In the genomic region with DNA sequence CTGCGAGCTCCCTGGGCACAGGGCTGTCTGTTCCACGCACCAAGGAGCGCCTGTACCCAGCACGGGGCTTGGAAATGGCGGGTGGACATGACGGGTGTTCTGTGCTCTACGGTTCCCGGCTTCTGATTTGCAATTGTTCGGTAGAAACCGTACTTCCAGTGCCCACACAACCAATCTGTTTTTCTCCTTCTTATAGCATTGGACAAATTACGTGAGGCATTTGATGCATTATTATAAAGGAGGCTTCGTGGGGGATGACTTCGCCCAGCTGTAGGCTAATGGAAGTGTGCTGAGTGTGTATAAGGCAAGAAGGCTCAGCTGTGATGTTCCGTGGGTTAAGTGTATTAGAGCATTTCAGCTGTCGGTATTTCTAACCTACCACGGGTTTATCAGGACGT, we compare ENCODE assay signal across 19 cellular contexts. TPM values are rescaled to one million over a fixed set of nuclear protein-coding genes. Genes with fewer than 3 reads are reported as not detected.
DNase-seq lines count a peak whose midpoint lies in the region; ATAC-seq, FAIRE-seq and TF ChIP-seq lines count a peak whose summit lies in the region.
"Had no signal": no experiment of that assay in that cellular context is flagged by ENCODE, and none has a peak within 500 bp of the region (broad histone marks: within the 10 kb centered on the region; RNA-seq: fewer than 3 reads in every experiment).

No MANE protein-coding gene starts in this region.

- peaks cover 6 to 9% of the 10 kb centered on the region in 2 donors for H3K36me3 Mint-ChIP-seq in stimulated activated naive B cell treated with anti-CD40 and anti-IgM and Interleukin-4, amounts not matched to agents 10 μg/mL and 1 μg/mL and 100 μg/mL, for 72 hours
- H3K36me3 Mint-ChIP-seq: natural killer cell had no signal

- FAIRE-seq in HTR-8/SVneo (lab: Jason Lieb, UNC) (peak; percentile 70), urothelium cell line (lab: Jason Lieb, UNC) (no peak)
- FAIRE-seq: astrocyte, GM12878 had no signal

- ATAC-seq in body of pancreas = no peak
- no peak for ATAC-seq in left lung
- no peak for ATAC-seq in stimulated activated naive B cell treated with anti-CD40 and anti-IgM and Interleukin-4, amounts not matched to agents 10 μg/mL and 1 μg/mL and 100 μg/mL, for 72 hours (replicated peaks)
- ATAC-seq in GM18867 (IDR thresholded peaks at IDR 0.05; ENCODE audit: unreplicated experiment) = no peak
- ATAC-seq: GM12878, natural killer cell had no signal

- intact Hi-C loops in body of pancreas (cut with DNase I) = no loop called here
- intact Hi-C loops in left lung (cut with DNase I) = loop anchor here in 1 of 2 donors (10.0 kb wide), 1 partner anchor 72 kb away; a partner anchor contains a TSS

- TF ChIP-seq POLR2A in body of pancreas (IDR thresholded peaks at IDR 0.05) = no peak

- H3K36me3 ChIP-seq in body of pancreas (replicated peaks in 1 of 2; ENCODE audit: insufficient read depth in 1 of 2, low read depth in 2 of 2) = no peaks in the 10 kb centered on the region
- H3K36me3 ChIP-seq in left lung = no peaks in the 10 kb centered on the region

- no peaks in the 10 kb centered on the region for H3K27me3 ChIP-seq in body of pancreas
- no peaks in the 10 kb centered on the region for H3K27me3 ChIP-seq in left lung

- H3K4me3 ChIP-seq in body of pancreas (no peak overlapping the region), left lung (no peak overlapping the region)
- H3K4me3 ChIP-seq: GM12878 had no signal

- TF ChIP-seq CTCF in body of pancreas (IDR thresholded peaks at IDR 0.05) = no peak
- no peak for TF ChIP-seq CTCF in left lung (IDR thresholded peaks at IDR 0.05)

- H3K27ac Mint-ChIP-seq in stimulated activated naive B cell treated with anti-CD40 and anti-IgM and Interleukin-4, amounts not matched to agents 10 μg/mL and 1 μg/mL and 100 μg/mL, for 72 hours = peak overlapping the region; percentile 1
- H3K27ac Mint-ChIP-seq: natural killer cell had no signal

- DNase-seq in HTR-8/SVneo (ENCODE audit: insufficient read length, low spot score) (no peak), body of pancreas (no peak), left lung (no peak), urothelium cell line (ENCODE audit: low spot score) (no peak), COLO668 (lab: John Stamatoyannopoulos, UW; ENCODE audit: unreplicated experiment) (no peak), GOT3 (lab: John Stamatoyannopoulos, UW) (no peak)
- DNase-seq in stimulated activated naive B cell treated with anti-CD40 and anti-IgM and Interleukin-4, amounts not matched to agents 10 μg/mL and 1 μg/mL and 100 μg/mL, for 72 hours = no peak
- DNase-seq: activated CD4-positive, alpha-beta T cell treated with anti-CD3 and anti-CD28 coated beads, Interleukin-2, amount 50 U/mL, for 48 hours; effector CD8-positive, alpha-beta T cell; foreskin melanocyte; natural killer cell; NCI-H187 treated with DMSO at 0.1 percent for 48 hours; NCI-H526 treated with DMSO at 0.1 percent for 48 hours; T1000 had no signal

- peak overlapping the region in 3 of 4 donors; percentile 57 to 82 (median 75) for H3K27ac ChIP-seq in body of pancreas
- H3K27ac ChIP-seq in left lung = peak overlapping the region; percentile 28 to 59

- H3K9me3 Mint-ChIP-seq in stimulated activated naive B cell treated with anti-CD40 and anti-IgM and Interleukin-4, amounts not matched to agents 10 μg/mL and 1 μg/mL and 100 μg/mL, for 72 hours = peaks cover 3 to 4% of the 10 kb centered on the region in 2 donors

- H3K4me1 ChIP-seq in body of pancreas (peaks cover 48% of the 10 kb centered on the region), left lung (peaks cover 31 to 47% of the 10 kb centered on the region in 2 donors)

- peaks cover 9 to 12% of the 10 kb centered on the region in 2 donors for H3K4me1 Mint-ChIP-seq in stimulated activated naive B cell treated with anti-CD40 and anti-IgM and Interleukin-4, amounts not matched to agents 10 μg/mL and 1 μg/mL and 100 μg/mL, for 72 hours

- WGBS in body of pancreas, 2 donors = 74 to 76% methylated on average over 16 to 17 of the region's 17 CpGs

- peaks cover 5 to 7% of the 10 kb centered on the region in 2 donors for H3K27me3 Mint-ChIP-seq in stimulated activated naive B cell treated with anti-CD40 and anti-IgM and Interleukin-4, amounts not matched to agents 10 μg/mL and 1 μg/mL and 100 μg/mL, for 72 hours

- H3K4me3 Mint-ChIP-seq in stimulated activated naive B cell treated with anti-CD40 and anti-IgM and Interleukin-4, amounts not matched to agents 10 μg/mL and 1 μg/mL and 100 μg/mL, for 72 hours = no peak overlapping the region
- H3K4me3 Mint-ChIP-seq: natural killer cell had no signal

- H3K9me3 ChIP-seq in body of pancreas (no peaks in the 10 kb centered on the region), left lung (no peaks in the 10 kb centered on the region)

RNA-seq across cellular contexts. Expression of a gene that starts 9.8 kb away (rescaled TPM):
- 100 to 1,000 TPM; 654 to 656 TPM for total RNA-seq in body of pancreas
- total RNA-seq in left lung = 1,000 to 10,000 TPM; 1,004 to 1,135 TPM

RNA-seq across cellular contexts. Expression of a gene that starts 10.0 kb away (rescaled TPM):
- total RNA-seq in body of pancreas (100 to 1,000 TPM; 115 to 185 TPM), left lung (100 to 1,000 TPM; 222 to 267 TPM)

RNA-seq across cellular contexts. Expression of a gene that starts 30.0 kb away (rescaled TPM):
- total RNA-seq in body of pancreas (1 to 10 TPM; 1.6 to 2.6 TPM), left lung (1 to 10 TPM; 4.1 to 6.3 TPM)

RNA-seq across cellular contexts. Expression of a gene that starts 50.3 kb away (rescaled TPM):
- total RNA-seq in body of pancreas = 1 to 10 TPM; 2.3 TPM
- total RNA-seq in left lung = 1 to 10 TPM in 1 of 2 donors, under 1 TPM in 1; 0.97 to 1.1 TPM
- total RNA-seq: GM12878, kidney epithelial cell, LHCN-M2, natural killer cell had no signal
